In genomic region chr7:133755922-133756321, GRCh38 we compare ENCODE assay signal across 26 cellular contexts.
"Had no signal": no experiment of that assay in that cellular context is flagged by ENCODE, and none has a peak within 500 bp of the region (broad histone marks: within the 10 kb centered on the region; RNA-seq: fewer than 3 reads in every experiment).

No MANE protein-coding gene starts in this region.

- H3K4me2 ChIP-seq: neural progenitor cell, smooth muscle cell had no signal

- ATAC-seq: natural killer cell; right lobe of liver; stimulated activated memory B cell treated with anti-CD40 and anti-IgM and Interleukin-4, amounts not matched to agents 10 μg/mL and 1 μg/mL and 100 μg/mL, for 72 hours; stimulated activated naive CD8-positive, alpha-beta T cell treated with anti-CD3 and anti-CD28 coated beads, Interleukin-15, amount 100 ng/mL, for 72 hours had no signal

- DNase-seq: islet precursor cell; left ventricle myocardium inferior; mesendoderm; naive B cell; natural killer cell; nephron progenitor cell; occipital lobe; right lobe of liver; stimulated activated CD4-positive, alpha-beta T cell treated with anti-CD3 and anti-CD28 coated beads, Interleukin-1b, Interleukin-23, amount 100 ng/mL, for 48 hours; stimulated activated CD4-positive, alpha-beta T cell treated with anti-CD3 and anti-CD28 coated beads, Interleukin-2, amount 100 ng/mL, for 48 hours; stimulated activated CD4-positive, alpha-beta T cell treated with anti-CD3 and anti-CD28 coated beads, Interleukin-4, amount 100 ng/mL, for 4 hours; stimulated activated CD8-positive, alpha-beta memory T cell treated with anti-CD3 and anti-CD28 coated beads, Interleukin-4, amount 100 ng/mL, for 48 hours; stimulated activated naive CD4-positive, alpha-beta T cell treated with Interleukin-2 at 50 U/mL for 16 hours; stimulated activated naive CD8-positive, alpha-beta T cell treated with anti-CD3 and anti-CD28 coated beads, Interleukin-15, amount 100 ng/mL, for 72 hours; substantia nigra had no signal

- H3K4me3 ChIP-seq: left ventricle myocardium inferior, lung, neural progenitor cell, right atrium auricular region, right lobe of liver, smooth muscle cell, tibial nerve, vagina had no signal

- H3K36me3 Mint-ChIP-seq: mesothelial cell of epicardium, natural killer cell, neural progenitor cell, type B pancreatic cell had no signal

- H3K27ac ChIP-seq: left ventricle myocardium inferior, neural progenitor cell, neutrophil, parathyroid adenoma, right atrium auricular region, right lobe of liver, tibial nerve, vagina had no signal

- H3K9ac ChIP-seq: neural progenitor cell, parathyroid adenoma had no signal

- H3K36me3 ChIP-seq: left ventricle myocardium inferior, neural progenitor cell, neutrophil, right atrium auricular region, right lobe of liver, tibial nerve, vagina had no signal

- H2AFZ ChIP-seq: neural progenitor cell, parathyroid adenoma had no signal

- H3K4me1 Mint-ChIP-seq: naive B cell; stimulated activated memory B cell treated with anti-CD40 and anti-IgM and Interleukin-4, amounts not matched to agents 10 μg/mL and 1 μg/mL and 100 μg/mL, for 72 hours; stimulated activated naive CD8-positive, alpha-beta T cell treated with anti-CD3 and anti-CD28 coated beads, Interleukin-15, amount 100 ng/mL, for 72 hours had no signal

- H3K9me3 Mint-ChIP-seq: mesothelial cell of epicardium; naive B cell; natural killer cell; nephron progenitor cell; neural progenitor cell; stimulated activated memory B cell treated with anti-CD40 and anti-IgM and Interleukin-4, amounts not matched to agents 10 μg/mL and 1 μg/mL and 100 μg/mL, for 72 hours; stimulated activated naive CD8-positive, alpha-beta T cell treated with anti-CD3 and anti-CD28 coated beads, Interleukin-15, amount 100 ng/mL, for 72 hours; type B pancreatic cell had no signal

- H3K27me3 Mint-ChIP-seq: naive B cell; stimulated activated memory B cell treated with anti-CD40 and anti-IgM and Interleukin-4, amounts not matched to agents 10 μg/mL and 1 μg/mL and 100 μg/mL, for 72 hours; stimulated activated naive CD8-positive, alpha-beta T cell treated with anti-CD3 and anti-CD28 coated beads, Interleukin-15, amount 100 ng/mL, for 72 hours; type B pancreatic cell had no signal

- H3K27ac Mint-ChIP-seq: mesothelial cell of epicardium; natural killer cell; nephron progenitor cell; neural progenitor cell; stimulated activated memory B cell treated with anti-CD40 and anti-IgM and Interleukin-4, amounts not matched to agents 10 μg/mL and 1 μg/mL and 100 μg/mL, for 72 hours; stimulated activated naive CD8-positive, alpha-beta T cell treated with anti-CD3 and anti-CD28 coated beads, Interleukin-15, amount 100 ng/mL, for 72 hours; type B pancreatic cell had no signal

- H3K79me2 ChIP-seq: parathyroid adenoma had no signal

- H3K4me3 Mint-ChIP-seq: mesothelial cell of epicardium; naive B cell; natural killer cell; nephron progenitor cell; neural progenitor cell; stimulated activated memory B cell treated with anti-CD40 and anti-IgM and Interleukin-4, amounts not matched to agents 10 μg/mL and 1 μg/mL and 100 μg/mL, for 72 hours; stimulated activated naive CD8-positive, alpha-beta T cell treated with anti-CD3 and anti-CD28 coated beads, Interleukin-15, amount 100 ng/mL, for 72 hours; type B pancreatic cell had no signal

- H3K27me3 ChIP-seq: neural progenitor cell, neutrophil, right atrium auricular region, right lobe of liver, tibial nerve, vagina had no signal

- H3K4me1 ChIP-seq: left ventricle myocardium inferior, parathyroid adenoma, right atrium auricular region, right lobe of liver, tibial nerve had no signal

- H3K9me3 ChIP-seq: left ventricle myocardium inferior, neutrophil, right atrium auricular region, right lobe of liver, tibial nerve, vagina had no signal
